Comparison of ENCODE assay signal across 8 cellular contexts in genomic region chrX:118495061-118495921, GRCh38. TPM values are rescaled to one million over a fixed set of nuclear protein-coding genes. Genes with fewer than 3 reads are reported as not detected.
DNase-seq lines count a peak whose midpoint lies in the region; ATAC-seq and TF ChIP-seq lines count a peak whose summit lies in the region.

Gene DOCK11 (plus strand): TSS chrX:118495815. CDS start chrX:118495972, 157 bp downstream.

- H3K36me3 ChIP-seq in DOHH2 (ENCODE audit: control insufficient read depth, low read length) (no peaks in the 10 kb centered on the region), KMS-11 (ENCODE audit: insufficient read depth) (no peaks in the 10 kb centered on the region)

- no peak for TF ChIP-seq CTCF in DOHH2 (IDR thresholded peaks at IDR 0.05; ENCODE audit: low read depth, low read length, poor library complexity, severe bottlenecking)
- no peak for TF ChIP-seq CTCF in KMS-11 (conservative IDR thresholded peaks at IDR 0.05; ENCODE audit: low read depth, low read length)

- H3K9ac ChIP-seq in KMS-11: peak within 1 kb of the TSS; percentile 57; the same call in 1 of the 2 replicates

- peak within 1 kb of the TSS; percentile 76 for H3K4me2 ChIP-seq in DOHH2 (ENCODE audit: low read length)
- H3K4me2 ChIP-seq in KMS-11: peak within 1 kb of the TSS; percentile 33

- peak within 1 kb of the TSS; percentile 64 for H3K27ac ChIP-seq in DOHH2 (ENCODE audit: low read depth, low read length)
- no peak within 1 kb of the TSS for H3K27ac ChIP-seq in KMS-11
- H3K27ac ChIP-seq in substantia nigra (ENCODE audit: low read depth, low read length, poor library complexity, severe bottlenecking): peak within 1 kb of the TSS; percentile 66

- DNase-seq in SK-N-DZ (ENCODE audit: low spot score) (peak; percentile 88), globus pallidus (ENCODE audit: low spot score) (peak; percentile 75), nucleus accumbens (lab: John Stamatoyannopoulos, UW) (peak in 55 of 56 donors; percentile 1 to 73 (median 47)), substantia nigra (lab: John Stamatoyannopoulos, UW) (peak; percentile 6 to 77 (median 38))
- DNase-seq in activated naive CD4-positive, alpha-beta T cell treated with Interleukin-2 at 50 U/mL for 16 hours: peak; percentile 83

- H3K9me3 ChIP-seq in DOHH2 (ENCODE audit: control insufficient read depth, insufficient read depth, low read length): no peaks in the 10 kb centered on the region

- peak within 1 kb of the TSS; percentile 75 for H2AFZ ChIP-seq in KMS-11 (ENCODE audit: low read depth)

- H3K79me2 ChIP-seq in DOHH2 (ENCODE audit: control insufficient read depth, low read length): peaks cover 35% of the 10 kb centered on the region
- no peaks in the 10 kb centered on the region for H3K79me2 ChIP-seq in KMS-11 (ENCODE audit: insufficient read depth, low read depth)

- H4K20me1 ChIP-seq in DOHH2 (ENCODE audit: control insufficient read depth, insufficient read depth, low read depth, low read length) (no peaks in the 10 kb centered on the region), KMS-11 (ENCODE audit: insufficient read depth) (no peaks in the 10 kb centered on the region)

- ATAC-seq in GM21723 (IDR thresholded peaks at IDR 0.05; ENCODE audit: unreplicated experiment): peak; percentile 55

- H3K4me1 ChIP-seq in DOHH2 (ENCODE audit: control insufficient read depth, low read length) (peaks cover 29% of the 10 kb centered on the region), KMS-11 (ENCODE audit: low read depth, poor library complexity, severe bottlenecking) (peaks cover 7% of the 10 kb centered on the region)

- H3F3A ChIP-seq in DOHH2 (ENCODE audit: control insufficient read depth, insufficient read depth): no peaks in the 10 kb centered on the region

- H3K4me3 ChIP-seq in DOHH2 (ENCODE audit: low read length) (peak within 1 kb of the TSS; percentile 81), KMS-11 (IDR thresholded peaks at IDR 0.05; ENCODE audit: insufficient read depth, low read depth, low read length) (no peak within 1 kb of the TSS)

- no peaks in the 10 kb centered on the region for H3K9me2 ChIP-seq in DOHH2 (replicated peaks; ENCODE audit: control insufficient read depth, low read length)

- no peaks in the 10 kb centered on the region for H3K27me3 ChIP-seq in DOHH2 (ENCODE audit: control insufficient read depth, low read length)
- no peaks in the 10 kb centered on the region for H3K27me3 ChIP-seq in KMS-11 (ENCODE audit: insufficient read depth, low read depth)

RNA-seq across cellular contexts. Expression of gene DOCK11, which starts in this region (rescaled TPM):
- polyA plus RNA-seq in SK-N-DZ (2014; cell fraction: cytosol; rRNA removed): 15.1 and 19.0 TPM in 2 replicates
- 11.7 and 20.2 TPM in 2 replicates for polyA plus RNA-seq in SK-N-DZ (2014; cell fraction: nucleus; rRNA removed)

Comparison
In these comparisons a context has a peak if more than half of its experiments do, and no peak if none do; other contexts are left out.
1. DNase-seq: peak in every context shown above with its lines; median percentile 88 in SK-N-DZ; 83 in activated naive CD4-positive, alpha-beta T cell treated with Interleukin-2 at 50 U/mL for 16 hours; 75 in globus pallidus; 47 in nucleus accumbens; 38 in substantia nigra.